ENCODE assay signal across 1 cellular context in the genomic region with DNA sequence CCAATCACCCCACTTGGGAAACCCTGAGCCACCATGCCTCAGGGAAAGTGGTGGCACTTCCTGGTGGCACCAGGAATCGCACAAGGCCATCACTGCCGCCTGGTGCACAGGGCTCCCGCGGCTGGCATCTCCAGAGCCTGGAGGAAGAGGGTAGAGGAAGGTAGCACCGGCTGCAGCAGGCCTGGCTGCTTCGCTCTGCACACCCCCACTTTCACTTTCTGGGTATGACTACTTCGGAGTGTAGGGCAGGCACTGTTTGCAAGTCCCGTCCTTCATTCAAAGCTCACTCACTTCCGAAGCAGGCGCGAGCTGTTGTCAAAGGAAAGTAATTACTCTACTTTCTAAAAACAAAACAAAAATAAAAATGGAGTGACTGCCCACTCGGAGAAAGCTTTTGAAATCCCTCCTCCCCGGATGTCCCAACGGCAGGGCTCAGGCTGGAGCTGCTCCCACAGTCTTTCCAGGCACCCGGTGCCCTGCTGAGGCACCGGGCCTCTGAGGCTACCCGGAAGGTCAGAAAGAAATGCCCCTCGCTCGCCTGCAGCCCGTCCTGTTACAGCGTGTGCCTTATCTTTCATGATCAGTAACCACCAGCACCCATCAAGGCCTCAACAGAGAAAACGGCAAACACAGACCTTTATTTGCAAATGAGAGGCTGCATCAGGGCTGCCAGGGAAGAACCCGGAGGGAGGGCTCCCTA.
A peak's percentile ranks its signal among the peaks of the same experiment; 100 is the strongest.
TF ChIP-seq lines count a peak whose summit lies in the region.

No MANE protein-coding gene starts in this region.

TF ChIP-seq in K562, 482 proteins besides CTCF, POLR2A, EP300 and RAD21 (continued from another document):
- TF ChIP-seq SMARCA4 (IDR thresholded peaks at IDR 0.05) (0 out of 2 replicates have a peak, but pooled peaks have one; percentile 28), YY1 (IDR thresholded peaks at IDR 0.05; ENCODE audit: borderline replicate concordance in 1 of 3, control insufficient read depth in 1 of 3, extremely low read depth in 1 of 3, insufficient read depth in 3 of 3, insufficient read length in 1 of 3, insufficient replicate concordance in 2 of 3, low read depth in 1 of 3, low read length in 2 of 3) (peak in 1 of 3 experiments; percentile 15), ZNF282 (CRISPR knock-in tag; IDR thresholded peaks at IDR 0.05) (no peak), POLR2H (tag; IDR thresholded peaks at IDR 0.05; ENCODE audit: low read depth) (no peak), SRSF7 (optimal IDR thresholded peaks at IDR 0.05; ENCODE audit: low read depth, low read length) (no peak), CREM (IDR thresholded peaks at IDR 0.05; ENCODE audit: low read depth) (0 out of 2 replicates have a peak, but pooled peaks have one; percentile 14), CXXC5 (CRISPR knock-in tag; IDR thresholded peaks at IDR 0.05) (0 out of 2 replicates have a peak, but pooled peaks have one; percentile 16), CCNT2 (IDR thresholded peaks at IDR 0.05; ENCODE audit: borderline replicate concordance, extremely low read depth, insufficient read length, low read depth, low read length) (no peak), HCFC1 (IDR thresholded peaks at IDR 0.05; ENCODE audit: low read depth, low read length) (no peak), GATA2 (CRISPR knock-in tag; IDR thresholded peaks at IDR 0.05) (peak; percentile 55), HDAC3 (IDR thresholded peaks at IDR 0.05; ENCODE audit: borderline replicate concordance, partially characterized antibody) (no peak), RBM22 (IDR thresholded peaks at IDR 0.05; ENCODE audit: low read depth, low read length, poor library complexity, severe bottlenecking) (no peak)
